Comparison of ENCODE assay signal across 10 cellular contexts in genomic region chr1:44721521-44722361, GRCh38. TPM values are rescaled to one million over a fixed set of nuclear protein-coding genes. Genes with fewer than 3 reads are reported as not detected.
DNase-seq lines count a peak whose midpoint lies in the region; ATAC-seq, FAIRE-seq and TF ChIP-seq lines count a peak whose summit lies in the region.
"Had no signal": no experiment of that assay in that cellular context is flagged by ENCODE, and none has a peak within 500 bp of the region (broad histone marks: within the 10 kb centered on the region; RNA-seq: fewer than 3 reads in every experiment).

No MANE protein-coding gene starts in this region.

- no peaks in the 10 kb centered on the region for H3K9me3 ChIP-seq in GM12878 (replicated peaks; ENCODE audit: control insufficient read depth, insufficient read depth, low read length)

- peaks cover 68 to 74% (median 71%) of the 10 kb centered on the region in 3 donors for H3K4me1 Mint-ChIP-seq in T-cell

- WGBS in GM12878 (ENCODE audit: insufficient coverage, insufficient replicate concordance, low lambda C conversion rate, missing lambda C conversion rate) = under 1% methylated on average over 14 of the region's 14 CpGs

- ATAC-seq in HG02623 (IDR thresholded peaks at IDR 0.05; ENCODE audit: unreplicated experiment) (peak; percentile 60), T-cell (replicated peaks in 1 of 4) (peak; percentile 78 to 89 (median 78)), GM12878 (peak; percentile 91)

- SMC1A ChIA-PET in GM12878 (lab: Charles Lee; ENCODE audit: uncharacterized antibody, unreplicated experiment) = interaction anchor here (0.6 to 2.6 kb wide), 19 partner anchors 9 to 779 kb away, joined by 3 to 26 read pairs (median 4); partner anchors contain the start of genes BTBD19, DYNLT4, MMACHC and RNU5D-1

- intact Hi-C loops in GM12878 (cut with micrococcal nuclease; ENCODE audit: unreplicated experiment) = loop anchor here (1.0 kb wide), 2 partner anchors 9 to 98 kb away; no protein-coding TSS in a partner anchor

- peak overlapping the region; percentile 96 to 99 for H3K27ac Mint-ChIP-seq in T-cell

- peak overlapping the region; percentile 59; the same call in 1 of the 2 replicates for H3K4me2 ChIP-seq in GM12878 (ENCODE audit: control insufficient read depth, insufficient read depth)

- peak overlapping the region; percentile 92 for H2AFZ ChIP-seq in GM12878 (ENCODE audit: control insufficient read depth, low read depth, low read length)

- TSS peak; percentile 100 for BruUV-seq in GM12878 (replicated peaks; lab: Mats Ljungman, UMichigan)

- H3K27me3 Mint-ChIP-seq in T-cell = no peaks in the 10 kb centered on the region

- H3K27me3 ChIP-seq in GM12878 (replicated peaks in 1 of 2; ENCODE audit: control insufficient read depth in 2 of 2, insufficient read depth in 2 of 2, low read length in 1 of 2) = no peaks in the 10 kb centered on the region

- peak overlapping the region; percentile 57 to 76 (median 69) for H3K4me3 Mint-ChIP-seq in T-cell

- CTCF ChIA-PET in T-cell (lab: Charles Lee) (interaction anchor here (0.5 to 2.2 kb wide), 13 partner anchors 9 to 582 kb away, joined by 3 to 38 read pairs (median 3); partner anchors contain the start of genes PLK3 (in 1 of the 2), RNU5D-1 (in 1 of the 2) and RPS8 (in 1 of the 2)), GM12878 (lab: Yijun Ruan, JAX) (interaction anchor here (0.6 to 12.6 kb wide), 19 partner anchors 8 to 770 kb away, joined by 3 to 175 read pairs (median 4); partner anchors contain the start of genes BTBD19, RNU5D-1 and TMEM53)

- POLR2A ChIA-PET in T-cell (lab: Charles Lee) = interaction anchor here (0.5 to 2.2 kb wide), 19 partner anchors 9 to 1371 kb away, joined by 3 to 63 read pairs (median 5); partner anchors contain the start of genes RNU5D-1 (in 2 of the 2), ARMH1 (in 1 of the 2), BTBD19 (in 1 of the 2) and MMACHC (in 1 of the 2)
- POLR2A ChIA-PET in GM12878 (lab: Charles Lee) = interaction anchor here (0.6 to 9.8 kb wide), 29 partner anchors 9 to 823 kb away, joined by 3 to 110 read pairs (median 4); partner anchors contain the start of genes ARMH1, BTBD19, EIF2B3 and HECTD3

- peak; percentile 18; the same call in 1 of the 2 replicates for TF ChIP-seq RAD21 in GM12878 (IDR thresholded peaks at IDR 0.05; ENCODE audit: insufficient read depth, low read depth, low read length)

- peak; percentile 92 for FAIRE-seq in GM12878 (lab: Jason Lieb, UNC)

- H3K4me3 ChIP-seq in NB4 (ENCODE audit: low read depth, low read length) (peak overlapping the region; percentile 49), GM12878 (no peak overlapping the region)

- RAD21 ChIA-PET in GM12878 (lab: Charles Lee; ENCODE audit: unreplicated experiment) = interaction anchor here (0.9 to 2.8 kb wide), 20 partner anchors 9 to 770 kb away, joined by 3 to 48 read pairs (median 4); partner anchors contain the start of genes ARMH1, BTBD19, PLK3 and PTCH2

- TF ChIP-seq POLR2A in NB4 (IDR thresholded peaks at IDR 0.05; ENCODE audit: extremely low read depth, insufficient read length) = peak; percentile 100
- TF ChIP-seq POLR2A in GM12878 (IDR thresholded peaks at IDR 0.05; ENCODE audit: low read depth, low read length) = peak; percentile 97

- no peaks in the 10 kb centered on the region for H4K20me1 ChIP-seq in GM12878 (ENCODE audit: control insufficient read depth, insufficient read depth)

- H3K27ac ChIP-seq in GM12878 (ENCODE audit: control insufficient read depth, insufficient read depth) = peak overlapping the region; percentile 99

- H3K9me3 Mint-ChIP-seq in T-cell = no peaks in the 10 kb centered on the region

- H3K79me2 ChIP-seq in GM12878 (ENCODE audit: control insufficient read depth, insufficient read depth, low read length) = no peaks in the 10 kb centered on the region

- no peak for TF ChIP-seq CTCF in NB4 (IDR thresholded peaks at IDR 0.05; ENCODE audit: low read depth, low read length)
- peak in 1 of 3 experiments; percentile 16; a peak in 1 of 6 replicates for TF ChIP-seq CTCF in GM12878 (IDR thresholded peaks at IDR 0.05 in 2 of 3, conservative IDR thresholded peaks at IDR 0.05 in 1 of 3; ENCODE audit: control insufficient read depth in 2 of 3, extremely low read depth in 1 of 3, insufficient read depth in 1 of 3, low read depth in 3 of 3, low read length in 3 of 3)

- no peaks in the 10 kb centered on the region for H3K36me3 Mint-ChIP-seq in T-cell

- in situ Hi-C loops in GM12878 (cut with MboI) = no loop called here

- no peak for TF ChIP-seq EP300 in GM12878 (IDR thresholded peaks at IDR 0.05; ENCODE audit: borderline replicate concordance in 1 of 2, control insufficient read depth in 1 of 2, low read depth in 2 of 2, low read length in 2 of 2)

- H3K4me1 ChIP-seq in GM12878 (ENCODE audit: control insufficient read depth, insufficient read depth, low read length) = peaks cover 49% of the 10 kb centered on the region

- no peaks in the 10 kb centered on the region for H3K36me3 ChIP-seq in GM12878 (ENCODE audit: control insufficient read depth in 2 of 2, insufficient read depth in 2 of 2, low read length in 1 of 2)

- DNase-seq in NCI-H146 (lab: John Stamatoyannopoulos, UW) (peak; percentile 50), NCI-H146 treated with DMSO at 0.1 percent for 48 hours (lab: John Stamatoyannopoulos, UW; ENCODE audit: unreplicated experiment) (no peak), NB4 (ENCODE audit: low read depth) (peak; percentile 99), T-cell (peak in 32 of 34 experiments; percentile 29 to 80 (median 65)), GM12878 (ENCODE audit: low read depth, low spot score) (peak; percentile 99), kidney tubule cell (ENCODE audit: low spot score) (peak; percentile 97)
- DNase-seq in stimulated activated CD4-positive, alpha-beta T cell treated with anti-CD3 and anti-CD28 coated beads, TNF-alpha, amount 100 ng/mL, for 24 hours (ENCODE audit: low read depth in 3 of 3) = peak; percentile 67 to 85 (median 82)

- peak overlapping the region; percentile 74 for H3K9ac ChIP-seq in GM12878 (ENCODE audit: control insufficient read depth, insufficient read depth, low read length)

RNA-seq across cellular contexts. Expression of gene RNU5D-1, which starts 9.2 kb away (rescaled TPM):
- 10 to 100 TPM in 1 of 5 donors, not detected in 4; 21.4 TPM for total RNA-seq in T-cell
- not detected in 2 replicates for total RNA-seq in GM12878 (2013; cell fraction: nucleolus; rRNA removed)
- not detected in 2 replicates for total RNA-seq in GM12878 (2014; rRNA removed)
- not detected in 2 replicates for total RNA-seq in GM12878 (2014; rRNA removed; fragmentation: Illumina TruSeq; extraction: Trizol)
- not detected in 2 replicates for total RNA-seq in GM12878 (2021)
- polyA plus RNA-seq in GM12878 (2011; ENCODE audit: low read depth) = not detected
- polyA plus RNA-seq in GM12878 (2011; rRNA removed) = not detected in 2 replicates
- not detected in 2 replicates for polyA plus RNA-seq in GM12878 (2011; cell fraction: cytosol; rRNA removed)
- polyA plus RNA-seq in GM12878 (2011; cell fraction: nucleus; rRNA removed) = not detected in 2 replicates
- polyA plus RNA-seq in GM12878 (2012) = not detected in 2 replicates
- not detected in 2 replicates for polyA plus RNA-seq in GM12878 (2014; fragmentation: Illumina TruSeq; extraction: Trizol)
- polyA plus RNA-seq in GM12878 (2014; fragmentation: Nextera tagmentation; extraction: Ambion mirVana) = not detected
- polyA plus RNA-seq in GM12878 (2014; rRNA removed) = not detected in 2 replicates
- not detected for polyA plus RNA-seq in GM12878 (2016; fragmentation: Nextera tagmentation; extraction: Ambion mirVana)
- polyA minus RNA-seq in GM12878 (2011; rRNA and poly(A)+ RNA removed) = under 0.01 and 3,585 TPM in 2 replicates
- 537 and 622 TPM in 2 replicates for polyA minus RNA-seq in GM12878 (2011; cell fraction: cytosol; rRNA and poly(A)+ RNA removed)
- under 0.01 TPM in 2 replicates for polyA minus RNA-seq in GM12878 (2011; cell fraction: nucleus; rRNA and poly(A)+ RNA removed)
- total RNA-seq: temporal lobe had no signal
- polyA plus RNA-seq: BJ had no signal

RNA-seq across cellular contexts. Expression of gene KIF2C, which starts 17.9 kb away (rescaled TPM):
- total RNA-seq in T-cell (1 to 10 TPM in 3 of 5 donors, under 1 TPM in 2; 0.68 to 1.6 (median 1.1) TPM), GM12878 (2014; rRNA removed) (73.1 and 78.7 TPM in 2 replicates), GM12878 (2014; rRNA removed; fragmentation: Illumina TruSeq; extraction: Trizol) (80.7 and 85.6 TPM in 2 replicates), GM12878 (2021) (75.0 and 81.9 TPM in 2 replicates)
- 36.3 and 49.0 TPM in 2 replicates for total RNA-seq in GM12878 (2013; cell fraction: nucleolus; rRNA removed)
- 21.7 TPM for polyA plus RNA-seq in GM12878 (2011; ENCODE audit: low read depth)
- polyA plus RNA-seq in GM12878 (2011; rRNA removed) (95.0 and 97.8 TPM in 2 replicates), GM12878 (2014; fragmentation: Illumina TruSeq; extraction: Trizol) (88.9 and 99.3 TPM in 2 replicates), GM12878 (2014; fragmentation: Nextera tagmentation; extraction: Ambion mirVana) (10 to 100 TPM; 42.3 to 45.5 TPM), GM12878 (2014; rRNA removed) (70.8 and 75.1 TPM in 2 replicates), GM12878 (2016; fragmentation: Nextera tagmentation; extraction: Ambion mirVana) (100 to 1,000 TPM in 1 of 2 experiments, 10 to 100 TPM in 1; 99.3 to 104 TPM)
- 90.6 and 93.2 TPM in 2 replicates for polyA plus RNA-seq in GM12878 (2011; cell fraction: cytosol; rRNA removed)
- 108 and 123 TPM in 2 replicates for polyA plus RNA-seq in GM12878 (2011; cell fraction: nucleus; rRNA removed)
- 30.7 and 38.9 TPM in 2 replicates for polyA plus RNA-seq in GM12878 (2012)
- 107 and 133 TPM in 2 replicates for polyA minus RNA-seq in GM12878 (2011; rRNA and poly(A)+ RNA removed)
- polyA minus RNA-seq in GM12878 (2011; cell fraction: cytosol; rRNA and poly(A)+ RNA removed) = 30.5 and 36.8 TPM in 2 replicates
- polyA minus RNA-seq in GM12878 (2011; cell fraction: nucleus; rRNA and poly(A)+ RNA removed) = 28.8 and 38.6 TPM in 2 replicates

RNA-seq across cellular contexts. Expression of gene ARMH1, which starts 47.2 kb away (rescaled TPM):
- total RNA-seq in T-cell = 100 to 1,000 TPM in 1 of 5 donors, 10 to 100 TPM in 4; 49.5 to 102 (median 89.7) TPM
- 3.4 and 5.6 TPM in 2 replicates for total RNA-seq in GM12878 (2013; cell fraction: nucleolus; rRNA removed)
- 17.1 and 26.5 TPM in 2 replicates for total RNA-seq in GM12878 (2014; rRNA removed)
- total RNA-seq in GM12878 (2014; rRNA removed; fragmentation: Illumina TruSeq; extraction: Trizol) = 8.5 and 10.3 TPM in 2 replicates
- total RNA-seq in GM12878 (2021) = 15.9 and 18.1 TPM in 2 replicates
- 0.87 TPM for polyA plus RNA-seq in GM12878 (2011; ENCODE audit: low read depth)
- 1.7 and 2.6 TPM in 2 replicates for polyA plus RNA-seq in GM12878 (2011; rRNA removed)
- 2.3 and 4.7 TPM in 2 replicates for polyA plus RNA-seq in GM12878 (2011; cell fraction: cytosol; rRNA removed)
- polyA plus RNA-seq in GM12878 (2011; cell fraction: nucleus; rRNA removed) = 36.5 and 40.7 TPM in 2 replicates
- 7.7 and 10.3 TPM in 2 replicates for polyA plus RNA-seq in GM12878 (2012)
- 3.8 and 8.3 TPM in 2 replicates for polyA plus RNA-seq in GM12878 (2014; fragmentation: Illumina TruSeq; extraction: Trizol)
- 1 to 10 TPM in 1 of 2 experiments, under 1 TPM in 1; 0.93 to 1.8 TPM for polyA plus RNA-seq in GM12878 (2014; fragmentation: Nextera tagmentation; extraction: Ambion mirVana)
- 43.9 and 45.9 TPM in 2 replicates for polyA plus RNA-seq in GM12878 (2014; rRNA removed)
- polyA plus RNA-seq in GM12878 (2016; fragmentation: Nextera tagmentation; extraction: Ambion mirVana) = 1 to 10 TPM; 5.6 to 8.1 TPM
- 0.80 and 1.3 TPM in 2 replicates for polyA minus RNA-seq in GM12878 (2011; rRNA and poly(A)+ RNA removed)
- not detected in 2 replicates for polyA minus RNA-seq in GM12878 (2011; cell fraction: cytosol; rRNA and poly(A)+ RNA removed)
- polyA minus RNA-seq in GM12878 (2011; cell fraction: nucleus; rRNA and poly(A)+ RNA removed) = 0.48 and 1.9 TPM in 2 replicates

RNA-seq across cellular contexts. Expression of gene TMEM53, which starts 47.5 kb away (rescaled TPM):
- total RNA-seq in T-cell (1 to 10 TPM; 1.1 to 2.8 (median 2.2) TPM), GM12878 (2014; rRNA removed) (11.7 and 16.7 TPM in 2 replicates), GM12878 (2014; rRNA removed; fragmentation: Illumina TruSeq; extraction: Trizol) (6.9 and 7.1 TPM in 2 replicates), GM12878 (2021) (13.2 and 13.8 TPM in 2 replicates)
- 6.8 and 6.9 TPM in 2 replicates for total RNA-seq in GM12878 (2013; cell fraction: nucleolus; rRNA removed)
- 4.5 TPM for polyA plus RNA-seq in GM12878 (2011; ENCODE audit: low read depth)
- polyA plus RNA-seq in GM12878 (2011; rRNA removed) (3.8 and 6.6 TPM in 2 replicates), GM12878 (2014; fragmentation: Illumina TruSeq; extraction: Trizol) (4.6 and 8.4 TPM in 2 replicates), GM12878 (2014; fragmentation: Nextera tagmentation; extraction: Ambion mirVana) (1 to 10 TPM; 3.1 to 6.2 TPM), GM12878 (2014; rRNA removed) (17.4 and 18.4 TPM in 2 replicates), GM12878 (2016; fragmentation: Nextera tagmentation; extraction: Ambion mirVana) (10 to 100 TPM; 22.5 to 23.9 TPM)
- polyA plus RNA-seq in GM12878 (2011; cell fraction: cytosol; rRNA removed) = 15.3 and 18.0 TPM in 2 replicates
- polyA plus RNA-seq in GM12878 (2011; cell fraction: nucleus; rRNA removed) = 10.2 and 12.0 TPM in 2 replicates
- polyA plus RNA-seq in GM12878 (2012) = 10.5 and 12.2 TPM in 2 replicates
- 5.7 and 11.4 TPM in 2 replicates for polyA minus RNA-seq in GM12878 (2011; rRNA and poly(A)+ RNA removed)
- 5.7 and 6.1 TPM in 2 replicates for polyA minus RNA-seq in GM12878 (2011; cell fraction: cytosol; rRNA and poly(A)+ RNA removed)
- polyA minus RNA-seq in GM12878 (2011; cell fraction: nucleus; rRNA and poly(A)+ RNA removed) = 2.7 and 3.1 TPM in 2 replicates

RNA-seq across cellular contexts. Expression of gene RPS8, which starts 53.6 kb away (rescaled TPM):
- 1,000 to 10,000 TPM; 2,713 to 2,895 (median 2,873) TPM for total RNA-seq in T-cell
- total RNA-seq in GM12878 (2013; cell fraction: nucleolus; rRNA removed) = 330 and 356 TPM in 2 replicates
- total RNA-seq in GM12878 (2014; rRNA removed) = 3,351 and 3,453 TPM in 2 replicates
- 3,065 and 3,117 TPM in 2 replicates for total RNA-seq in GM12878 (2014; rRNA removed; fragmentation: Illumina TruSeq; extraction: Trizol)
- total RNA-seq in GM12878 (2021) = 3,050 and 3,180 TPM in 2 replicates
- 4,615 TPM for polyA plus RNA-seq in GM12878 (2011; ENCODE audit: low read depth)
- polyA plus RNA-seq in GM12878 (2011; rRNA removed) = 2,404 and 2,482 TPM in 2 replicates
- polyA plus RNA-seq in GM12878 (2011; cell fraction: cytosol; rRNA removed) = 2,295 and 2,366 TPM in 2 replicates
- 751 and 887 TPM in 2 replicates for polyA plus RNA-seq in GM12878 (2011; cell fraction: nucleus; rRNA removed)
- polyA plus RNA-seq in GM12878 (2012) = 3,919 and 4,067 TPM in 2 replicates
- polyA plus RNA-seq in GM12878 (2014; fragmentation: Illumina TruSeq; extraction: Trizol) = 1,912 and 2,704 TPM in 2 replicates
- polyA plus RNA-seq in GM12878 (2014; fragmentation: Nextera tagmentation; extraction: Ambion mirVana) = 1,000 to 10,000 TPM; 2,238 to 3,059 TPM
- polyA plus RNA-seq in GM12878 (2014; rRNA removed) = 3,141 and 3,461 TPM in 2 replicates
- 1,000 to 10,000 TPM; 1,296 to 1,343 TPM for polyA plus RNA-seq in GM12878 (2016; fragmentation: Nextera tagmentation; extraction: Ambion mirVana)
- polyA minus RNA-seq in GM12878 (2011; rRNA and poly(A)+ RNA removed) = 702 and 773 TPM in 2 replicates
- polyA minus RNA-seq in GM12878 (2011; cell fraction: cytosol; rRNA and poly(A)+ RNA removed) = 421 and 433 TPM in 2 replicates
- 155 and 214 TPM in 2 replicates for polyA minus RNA-seq in GM12878 (2011; cell fraction: nucleus; rRNA and poly(A)+ RNA removed)

Comparison
In these comparisons a context has a peak if more than half of its experiments do, and no peak if none do; other contexts are left out.
1. RNA of gene KIF2C, which starts 17.9 kb away (total RNA-seq): 36.3 to 85.6 TPM in GM12878; 0.68 to 1.6 TPM in T-cell; every median in the first group is over 10 times any median in the second.
2. Peak in every context shown above with its lines, with median percentiles within 50 percentile points of each other: ATAC-seq.